ENCODE assay signal across 1 cellular context in genomic region chr2:171706152-171706803, GRCh38.
TF ChIP-seq lines count a peak whose summit lies in the region.

No MANE protein-coding gene starts in this region.

TF ChIP-seq in SK-N-SH, 30 proteins besides CTCF, POLR2A, EP300 and RAD21:
- TF ChIP-seq SMC3 (IDR thresholded peaks at IDR 0.05; ENCODE audit: low read depth, low read length) (peak; percentile 29; the same call in 1 of the 2 replicates), FOXM1 (IDR thresholded peaks at IDR 0.05; ENCODE audit: low read depth) (no peak)
TF ChIP-seq in SK-N-SH: peak in this region for 1.
